ENCODE assay signal across 21 cellular contexts in genomic region chr12:119423285-119423684, GRCh38.
A peak's percentile ranks its signal among the peaks of the same experiment; 100 is the strongest.
DNase-seq lines count a peak whose midpoint lies in the region; ATAC-seq and TF ChIP-seq lines count a peak whose summit lies in the region.
"Had no signal": no experiment of that assay in that cellular context is flagged by ENCODE, and none has a peak within 500 bp of the region (broad histone marks: within the 10 kb centered on the region; RNA-seq: fewer than 3 reads in every experiment).

No MANE protein-coding gene starts in this region.

- no peak for TF ChIP-seq CTCF in GM10248 (IDR thresholded peaks at IDR 0.05; ENCODE audit: control extremely low read depth, extremely low read depth, low read depth, missing control alignments)

- no peaks in the 10 kb centered on the region for H3K79me1 ChIP-seq in mesendoderm (ENCODE audit: low read length)

- no peak overlapping the region for H2BK15ac ChIP-seq in mesendoderm (replicated peaks; ENCODE audit: low read depth)

- DNase-seq in DMS53 (lab: John Stamatoyannopoulos, UW): peak; percentile 47
- DNase-seq in DMS53 treated with DMSO at 0.1 percent for 48 hours (lab: John Stamatoyannopoulos, UW; ENCODE audit: unreplicated experiment): no peak
- DNase-seq in SJCRH30: peak; percentile 23 to 56
- DNase-seq in mesendoderm: peak; percentile 89
- DNase-seq in GM10248 (ENCODE audit: extremely low spot score): no peak
- DNase-seq: 8988T; activated naive CD4-positive, alpha-beta T cell; foreskin melanocyte; kidney; MV-4-11; NCI-H2171; occipital lobe; T-cell had no signal

- H3K79me2 ChIP-seq in mesendoderm (ENCODE audit: control insufficient read depth, insufficient read depth, low read length): no peaks in the 10 kb centered on the region

- H2AK5ac ChIP-seq in mesendoderm (ENCODE audit: low read length): no peak overlapping the region

- no peak overlapping the region for H3K18ac ChIP-seq in mesendoderm (ENCODE audit: low read length)

- CTCF ChIA-PET in GM10248 (lab: Yijun Ruan, JAX): interaction anchor here (0.8 to 1.3 kb wide), 3 partner anchors 8 to 21 kb away, joined by 3 to 8 read pairs (median 5); no protein-coding TSS in a partner anchor

- no peak overlapping the region for H3K4me2 ChIP-seq in mesendoderm (ENCODE audit: low read length)

- H3K23ac ChIP-seq in mesendoderm (ENCODE audit: low read length): no peak overlapping the region

- H3K27me3 ChIP-seq in HUES64 (ENCODE audit: insufficient read depth, low read length): no peaks in the 10 kb centered on the region
- H3K27me3 ChIP-seq in SJCRH30: no peaks in the 10 kb centered on the region
- H3K27me3 ChIP-seq in mesendoderm (ENCODE audit: insufficient read depth, low read length, poor library complexity): no peaks in the 10 kb centered on the region
- H3K27me3 ChIP-seq: ascending aorta had no signal

- H3K36me3 ChIP-seq in HUES64 (ENCODE audit: insufficient read depth, low read length) (no peaks in the 10 kb centered on the region), SJCRH30 (no peaks in the 10 kb centered on the region), mesendoderm (ENCODE audit: control insufficient read depth, insufficient read depth, low read length) (no peaks in the 10 kb centered on the region)
- H3K36me3 ChIP-seq: ascending aorta, HAP-1, thoracic aorta had no signal

- no peak overlapping the region for H3K27ac ChIP-seq in HUES64 (ENCODE audit: low read depth, low read length)
- H3K27ac ChIP-seq in SJCRH30: no peak overlapping the region
- H3K27ac ChIP-seq in mesendoderm (ENCODE audit: low read depth, low read length): no peak overlapping the region
- H3K27ac ChIP-seq: ascending aorta, C4-2B, thoracic aorta had no signal

- H3K4ac ChIP-seq in mesendoderm (ENCODE audit: low read depth, low read length): no peak overlapping the region

- no peak overlapping the region for H3K56ac ChIP-seq in mesendoderm (ENCODE audit: low read length)

- no peak for ATAC-seq in HG03095 (IDR thresholded peaks at IDR 0.05; ENCODE audit: unreplicated experiment)
- ATAC-seq in HG02678 (IDR thresholded peaks at IDR 0.05; ENCODE audit: unreplicated experiment): no peak
- ATAC-seq: sciatic nerve, T-cell had no signal

- POLR2A ChIA-PET in GM10248 (lab: Yijun Ruan, JAX): no interaction called here

- H3K4me3 ChIP-seq in HUES64 (ENCODE audit: low read length) (peak overlapping the region; percentile 16; the same call in 1 of the 2 replicates), SJCRH30 (no peak overlapping the region), mesendoderm (ENCODE audit: low read length) (no peak overlapping the region)
- H3K4me3 ChIP-seq: ascending aorta, HAP-1, thoracic aorta had no signal

- H3K9me3 ChIP-seq in HUES64 (ENCODE audit: insufficient read depth, low read depth, low read length) (no peaks in the 10 kb centered on the region), SJCRH30 (replicated peaks) (no peaks in the 10 kb centered on the region)
- H3K9me3 ChIP-seq: ascending aorta, HAP-1, thoracic aorta had no signal

- WGBS in HUES64: 31% methylated on average over 2 of the region's 2 CpGs
- no CpG with 5 or more reads among the region's 2 CpGs for WGBS in mesendoderm (ENCODE audit: extremely low coverage, insufficient coverage, low lambda C conversion rate)

- H3K9ac ChIP-seq in HUES64 (ENCODE audit: low read depth, low read length): no peak overlapping the region
- H3K9ac ChIP-seq in mesendoderm (ENCODE audit: low read length): no peak overlapping the region

- no peak overlapping the region for H2BK120ac ChIP-seq in mesendoderm (ENCODE audit: low read depth, low read length)

- H3K4me1 ChIP-seq in HUES64 (ENCODE audit: insufficient read depth, low read length) (peaks cover 3% of the 10 kb centered on the region; the same call in 1 of the 2 replicates), SJCRH30 (no peaks in the 10 kb centered on the region), mesendoderm (ENCODE audit: control insufficient read depth, low read depth, low read length) (no peaks in the 10 kb centered on the region)
- H3K4me1 ChIP-seq: ascending aorta, HAP-1 had no signal

- H4K8ac ChIP-seq in mesendoderm (ENCODE audit: low read depth, low read length): peak overlapping the region; percentile 78

- H2BK5ac ChIP-seq in mesendoderm (ENCODE audit: low read length): no peak overlapping the region

- no peak overlapping the region for H4K5ac ChIP-seq in mesendoderm (ENCODE audit: low read length)

Comparison
In these comparisons a context has a peak if more than half of its experiments do, and no peak if none do; other contexts are left out.
1. DNase-seq: peak in DMS53 (single experiment), SJCRH30 (2 of 2) and mesendoderm (single experiment); none in DMS53 treated with DMSO at 0.1 percent for 48 hours (single experiment) and GM10248 (single experiment).